Comparison of ENCODE assay signal across 20 cellular contexts in the genomic region with DNA sequence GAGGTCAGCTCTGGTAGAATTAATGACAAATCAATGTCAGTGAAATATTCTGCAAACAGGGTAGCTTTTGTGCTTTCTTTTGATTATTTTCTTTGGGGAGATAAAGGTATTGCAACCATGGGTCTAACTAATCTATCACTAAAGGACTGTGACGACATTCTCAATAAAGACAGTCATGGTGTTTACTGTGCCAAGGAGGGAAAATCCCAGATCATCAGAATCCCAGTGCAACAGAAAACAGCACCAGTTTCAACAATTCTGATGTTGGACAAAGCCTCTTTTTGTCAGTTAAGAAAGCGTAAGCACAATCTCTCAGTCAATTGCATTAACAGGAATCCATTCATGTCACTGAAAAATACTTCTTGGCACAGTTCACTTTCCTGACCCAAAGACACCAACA. TPM values are rescaled to one million over a fixed set of nuclear protein-coding genes. Genes with fewer than 3 reads are reported as not detected.
DNase-seq lines count a peak whose midpoint lies in the region; ATAC-seq and TF ChIP-seq lines count a peak whose summit lies in the region.
"Had no signal": no experiment of that assay in that cellular context is flagged by ENCODE, and none has a peak within 500 bp of the region (broad histone marks: within the 10 kb centered on the region; RNA-seq: fewer than 3 reads in every experiment).

No MANE protein-coding gene starts in this region.

- H2AK5ac ChIP-seq in mesenchymal stem cell (ENCODE audit: low read length, severe bottlenecking), result no peak overlapping the region

- no peak overlapping the region for H2AFZ ChIP-seq in mesenchymal stem cell (ENCODE audit: low read depth, low read length)
- H2AFZ ChIP-seq: parathyroid adenoma had no signal

- H3K27me3 ChIP-seq in HL-60 (ENCODE audit: insufficient read depth, poor library complexity, severe bottlenecking) (no peaks in the 10 kb centered on the region), mesenchymal stem cell (ENCODE audit: control insufficient read depth in 1 of 2, insufficient read depth in 1 of 2, low read length in 2 of 2) (no peaks in the 10 kb centered on the region)

- no peak overlapping the region for H3K4me2 ChIP-seq in mesenchymal stem cell (ENCODE audit: low read length, poor library complexity, severe bottlenecking)

- H3K23ac ChIP-seq in mesenchymal stem cell (ENCODE audit: low read length in 2 of 2), result no peak overlapping the region

- H3K4me3 ChIP-seq in HL-60 (replicated peaks; ENCODE audit: insufficient read depth, low read length), result no peak overlapping the region
- H3K4me3 ChIP-seq in mesenchymal stem cell (ENCODE audit: insufficient read depth in 1 of 2, low read depth in 1 of 2, low read length in 2 of 2), result no peak overlapping the region

- H3K4me1 Mint-ChIP-seq in dendritic cell treated with granulocyte-macrophage colony-stimulating factor and Interleukin-4, amounts not matched to agents 40 ng/mL and 50 ng/mL, for 4 days (ENCODE audit: low read depth), result peaks cover 83% of the 10 kb centered on the region
- H3K4me1 Mint-ChIP-seq in stimulated activated memory B cell treated with anti-CD40 and anti-IgM and Interleukin-4, amounts not matched to agents 10 μg/mL and 1 μg/mL and 100 μg/mL, for 72 hours, result peaks cover 14% of the 10 kb centered on the region

- ATAC-seq in stimulated activated memory B cell treated with anti-CD40 and anti-IgM and Interleukin-4, amounts not matched to agents 10 μg/mL and 1 μg/mL and 100 μg/mL, for 72 hours, result no peak
- no peak for ATAC-seq in HG03457 (IDR thresholded peaks at IDR 0.05; ENCODE audit: unreplicated experiment)
- ATAC-seq in HG03097 (IDR thresholded peaks at IDR 0.05; ENCODE audit: low FRiP score, unreplicated experiment), result no peak
- ATAC-seq: activated CD8-positive, alpha-beta memory T cell treated with anti-CD3 and anti-CD28 coated beads, Interleukin-2, amount 10 ng/mL, durations not matched to agents 7 days and 5 days; stimulated activated naive CD8-positive, alpha-beta T cell treated with anti-CD3 and anti-CD28 coated beads, Interleukin-15, amount 100 ng/mL, for 72 hours had no signal

- H3K79me1 ChIP-seq in mesenchymal stem cell (replicated peaks; ENCODE audit: low read length, poor library complexity, severe bottlenecking), result peaks cover 14% of the 10 kb centered on the region

- no peaks in the 10 kb centered on the region for H3K9me3 Mint-ChIP-seq in dendritic cell treated with granulocyte-macrophage colony-stimulating factor and Interleukin-4, amounts not matched to agents 40 ng/mL and 50 ng/mL, for 4 days
- H3K9me3 Mint-ChIP-seq in stimulated activated memory B cell treated with anti-CD40 and anti-IgM and Interleukin-4, amounts not matched to agents 10 μg/mL and 1 μg/mL and 100 μg/mL, for 72 hours, result no peaks in the 10 kb centered on the region
- H3K9me3 Mint-ChIP-seq: stimulated activated naive CD8-positive, alpha-beta T cell treated with anti-CD3 and anti-CD28 coated beads, Interleukin-15, amount 100 ng/mL, for 72 hours; T-helper 1 cell treated with Interleukin-12 subunit alpha and Interleukin-12 subunit beta and Interleukin-4 antibody, amounts not matched to agents 30 μg/mL and 1 μg/mL, for 36 hours had no signal

- H4K8ac ChIP-seq in mesenchymal stem cell (ENCODE audit: low read length), result no peak overlapping the region

- H3K4ac ChIP-seq in mesenchymal stem cell (ENCODE audit: low read depth in 1 of 2, low read length in 2 of 2), result no peak overlapping the region

- H3K14ac ChIP-seq in mesenchymal stem cell (ENCODE audit: low read length in 2 of 2), result no peak overlapping the region

- H3K27ac ChIP-seq in HL-60 (replicated peaks) (peak overlapping the region; percentile 83), mesenchymal stem cell (ENCODE audit: low read length, poor library complexity, severe bottlenecking) (peak overlapping the region; percentile 45)
- H3K27ac ChIP-seq: parathyroid adenoma had no signal

- no peak overlapping the region for H2BK120ac ChIP-seq in mesenchymal stem cell (ENCODE audit: low read depth, low read length)

- peaks cover 7 to 26% of the 10 kb centered on the region in 2 experiments for H3K36me3 ChIP-seq in mesenchymal stem cell (ENCODE audit: control insufficient read depth in 1 of 2, insufficient read depth in 2 of 2, low read depth in 1 of 2, low read length in 2 of 2)

- H3K27me3 Mint-ChIP-seq in dendritic cell treated with granulocyte-macrophage colony-stimulating factor and Interleukin-4, amounts not matched to agents 40 ng/mL and 50 ng/mL, for 4 days, result no peaks in the 10 kb centered on the region
- H3K27me3 Mint-ChIP-seq in stimulated activated memory B cell treated with anti-CD40 and anti-IgM and Interleukin-4, amounts not matched to agents 10 μg/mL and 1 μg/mL and 100 μg/mL, for 72 hours, result no peaks in the 10 kb centered on the region
- H3K27me3 Mint-ChIP-seq: activated CD8-positive, alpha-beta memory T cell treated with anti-CD3 and anti-CD28 coated beads, Interleukin-2, amount 10 ng/mL, durations not matched to agents 7 days and 5 days; stimulated activated naive CD8-positive, alpha-beta T cell treated with anti-CD3 and anti-CD28 coated beads, Interleukin-15, amount 100 ng/mL, for 72 hours had no signal

- H3K18ac ChIP-seq in mesenchymal stem cell (ENCODE audit: low read depth in 1 of 2, low read length in 2 of 2), result peak overlapping the region in 1 of 2 experiments; percentile 48

- H4K91ac ChIP-seq in mesenchymal stem cell (ENCODE audit: low read length), result no peak overlapping the region

- no peak overlapping the region for H3K9ac ChIP-seq in mesenchymal stem cell (ENCODE audit: low read length)
- H3K9ac ChIP-seq: parathyroid adenoma had no signal

- no peak overlapping the region for H2BK5ac ChIP-seq in mesenchymal stem cell (ENCODE audit: low read depth, low read length, poor library complexity, severe bottlenecking)

- H3K9me3 ChIP-seq in mesenchymal stem cell (ENCODE audit: control insufficient read depth, low read length), result no peaks in the 10 kb centered on the region

- H3K4me3 Mint-ChIP-seq in dendritic cell treated with granulocyte-macrophage colony-stimulating factor and Interleukin-4, amounts not matched to agents 40 ng/mL and 50 ng/mL, for 4 days, result peak overlapping the region; percentile 13
- H3K4me3 Mint-ChIP-seq in stimulated activated memory B cell treated with anti-CD40 and anti-IgM and Interleukin-4, amounts not matched to agents 10 μg/mL and 1 μg/mL and 100 μg/mL, for 72 hours, result no peak overlapping the region
- H3K4me3 Mint-ChIP-seq: activated CD8-positive, alpha-beta memory T cell treated with anti-CD3 and anti-CD28 coated beads, Interleukin-2, amount 10 ng/mL, durations not matched to agents 7 days and 5 days; stimulated activated naive CD8-positive, alpha-beta T cell treated with anti-CD3 and anti-CD28 coated beads, Interleukin-15, amount 100 ng/mL, for 72 hours; T-helper 1 cell treated with Interleukin-12 subunit alpha and Interleukin-12 subunit beta and Interleukin-4 antibody, amounts not matched to agents 30 μg/mL and 1 μg/mL, for 36 hours had no signal

- in situ Hi-C loops in G401 (cut with HindIII; ENCODE audit: low sequenced_read_pairs), result no loop called here

- peaks cover 6% of the 10 kb centered on the region for H3K4me1 ChIP-seq in mesenchymal stem cell (ENCODE audit: control insufficient read depth, insufficient read depth, low read depth, low read length)
- H3K4me1 ChIP-seq: parathyroid adenoma had no signal

- TF ChIP-seq CTCF in HL-60 (IDR thresholded peaks at IDR 0.05; ENCODE audit: insufficient read depth, low read length), result no peak

- H3K27ac Mint-ChIP-seq in dendritic cell treated with granulocyte-macrophage colony-stimulating factor and Interleukin-4, amounts not matched to agents 40 ng/mL and 50 ng/mL, for 4 days, result peak overlapping the region; percentile 92
- peak overlapping the region; percentile 42 for H3K27ac Mint-ChIP-seq in stimulated activated memory B cell treated with anti-CD40 and anti-IgM and Interleukin-4, amounts not matched to agents 10 μg/mL and 1 μg/mL and 100 μg/mL, for 72 hours
- H3K27ac Mint-ChIP-seq: activated CD8-positive, alpha-beta memory T cell treated with anti-CD3 and anti-CD28 coated beads, Interleukin-2, amount 10 ng/mL, durations not matched to agents 7 days and 5 days had no signal

- H2BK12ac ChIP-seq in mesenchymal stem cell (ENCODE audit: low read length in 2 of 2), result no peak overlapping the region

- 91% methylated on average over 2 of the region's 2 CpGs for WGBS in mesenchymal stem cell

- H2BK15ac ChIP-seq in mesenchymal stem cell (ENCODE audit: low read depth, poor library complexity, severe bottlenecking), result no peak overlapping the region

- intact Hi-C loops in dendritic cell treated with granulocyte-macrophage colony-stimulating factor and Interleukin-4, amounts not matched to agents 40 ng/mL and 50 ng/mL, for 4 days (cut with micrococcal nuclease), result no loop called here

- no peak for DNase-seq in HL-60 (ENCODE audit: low read depth in 1 of 2, low spot score in 1 of 2)
- DNase-seq in mesenchymal stem cell, result peak; percentile 63
- DNase-seq in NCI-H446 treated with DMSO at 0.1 percent for 48 hours (lab: John Stamatoyannopoulos, UW), result no peak
- no peak for DNase-seq in G401 (ENCODE audit: low spot score)
- DNase-seq: activated CD8-positive, alpha-beta memory T cell treated with anti-CD3 and anti-CD28 coated beads, Interleukin-2, amount 10 ng/mL, durations not matched to agents 7 days and 5 days; activated gamma-delta T cell; Calu3; cortex of kidney; kidney glomerular epithelial cell; NCI-H187; NCI-H510A; SHP77 treated with DMSO at 0.1 percent for 48 hours; stimulated activated CD4-positive, alpha-beta T cell treated with anti-CD3 and anti-CD28 coated beads, Interleukin-15, amount 100 ng/mL, for 24 hours; stimulated activated naive CD8-positive, alpha-beta T cell treated with anti-CD3 and anti-CD28 coated beads, Interleukin-15, amount 100 ng/mL, for 72 hours had no signal

- peaks cover 48% of the 10 kb centered on the region for H3K36me3 Mint-ChIP-seq in dendritic cell treated with granulocyte-macrophage colony-stimulating factor and Interleukin-4, amounts not matched to agents 40 ng/mL and 50 ng/mL, for 4 days (ENCODE audit: low read depth)
- H3K36me3 Mint-ChIP-seq in stimulated activated memory B cell treated with anti-CD40 and anti-IgM and Interleukin-4, amounts not matched to agents 10 μg/mL and 1 μg/mL and 100 μg/mL, for 72 hours, result peaks cover 56% of the 10 kb centered on the region

RNA-seq across cellular contexts. Expression of gene SMIM29, which starts 36.8 kb away (rescaled TPM):
- polyA plus RNA-seq in mesenchymal stem cell (2013, experiment 1 of 2), result 47.1 TPM
- 50.5 TPM for polyA plus RNA-seq in mesenchymal stem cell (2013, experiment 2 of 2)
- 15.0 and 17.2 TPM in 2 replicates for total RNA-seq in G401 (2014; rRNA removed; shearing (Covaris generic))

RNA-seq across cellular contexts. Expression of gene HMGA1, which starts 48.9 kb away (rescaled TPM):
- 544 TPM for polyA plus RNA-seq in mesenchymal stem cell (2013, experiment 1 of 2)
- 524 TPM for polyA plus RNA-seq in mesenchymal stem cell (2013, experiment 2 of 2)
- total RNA-seq in G401 (2014; rRNA removed; shearing (Covaris generic)), result 321 and 360 TPM in 2 replicates
